21 cellular contexts compared by ENCODE assay signal in the genomic region with DNA sequence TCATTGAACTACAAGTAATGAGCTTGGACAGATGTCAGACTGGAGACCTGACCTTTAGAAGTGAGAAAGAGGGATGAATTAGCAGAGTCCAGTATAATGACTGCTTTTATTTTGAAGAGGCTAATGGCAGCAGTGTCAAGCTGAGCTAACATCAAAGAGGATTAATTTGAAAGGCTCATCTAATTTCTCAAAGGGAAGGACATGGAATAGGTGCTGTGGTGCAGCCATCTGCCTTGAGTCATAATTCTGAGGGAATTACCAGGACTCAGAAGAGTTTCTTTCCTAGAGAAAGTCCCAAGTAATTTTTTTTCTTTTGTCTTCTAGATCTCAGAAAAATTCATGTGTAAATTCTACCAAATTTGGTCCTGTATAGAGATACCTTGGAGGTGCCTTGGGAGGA. TPM values are rescaled to one million over a fixed set of nuclear protein-coding genes. Genes with fewer than 3 reads are reported as not detected.
DNase-seq lines count a peak whose midpoint lies in the region; ATAC-seq, FAIRE-seq and TF ChIP-seq lines count a peak whose summit lies in the region.
"Had no signal": no experiment of that assay in that cellular context is flagged by ENCODE, and none has a peak within 500 bp of the region (broad histone marks: within the 10 kb centered on the region; RNA-seq: fewer than 3 reads in every experiment).

No MANE protein-coding gene starts in this region.

- H3K9ac ChIP-seq in K562 (ENCODE audit: insufficient read depth in 1 of 2, low read depth in 2 of 2, low read length in 2 of 2), result no peak overlapping the region

- H3K9me1 ChIP-seq in K562 (ENCODE audit: control insufficient read depth, insufficient read depth, low read length), result no peaks in the 10 kb centered on the region

- intact Hi-C loops in K562 (cut with micrococcal nuclease), result loop anchor here (10.0 kb wide), 2 partner anchors 396 to 484 kb away; no protein-coding TSS in a partner anchor

- H3K9me3 ChIP-seq in K562 (replicated peaks; ENCODE audit: control insufficient read depth, insufficient read depth, low read depth, low read length), result no peaks in the 10 kb centered on the region
- H3K9me3 ChIP-seq: HAP-1, MG63, SJSA1 had no signal

- H3K27ac ChIP-seq in K562 (ENCODE audit: extremely low read depth, low read depth, low read length), result no peak overlapping the region
- H3K27ac ChIP-seq: SJSA1 had no signal

- TF ChIP-seq EP300 in K562 (IDR thresholded peaks at IDR 0.05; ENCODE audit: low read length), result no peak

- no peaks in the 10 kb centered on the region for H3K79me2 ChIP-seq in K562 (ENCODE audit: control insufficient read depth, insufficient read depth, low read length)

- no peak overlapping the region for H3K4me3 ChIP-seq in K562
- H3K4me3 ChIP-seq: HAP-1, MG63, SJSA1 had no signal

- FAIRE-seq in K562 (lab: Jason Lieb, UNC) (no peak), urothelium cell line (lab: Jason Lieb, UNC) (no peak)
- FAIRE-seq: G401.6 had no signal

- TF ChIP-seq RAD21 in K562 (CRISPR knock-in tag; conservative IDR thresholded peaks at IDR 0.05 in 1 of 2, IDR thresholded peaks at IDR 0.05 in 1 of 2), result no peak

- no peak overlapping the region for H3K4me2 ChIP-seq in K562 (ENCODE audit: insufficient read depth, low read length)

- POLR2A ChIA-PET in K562 (lab: Yijun Ruan, JAX), result interaction anchor here (1.2 kb wide), 1 partner anchor 13 kb away, joined by 4 read pairs; no protein-coding TSS in a partner anchor

- CTCF ChIA-PET in K562 (lab: Yijun Ruan, JAX; ENCODE audit: low intra/inter-chr PET ratio), result no interaction called here

- no peaks in the 10 kb centered on the region; a peak in 1 of 5 replicates for H3K27me3 ChIP-seq in K562 (ENCODE audit: control insufficient read depth in 2 of 2, insufficient read depth in 2 of 2, low read length in 2 of 2)
- H3K27me3 ChIP-seq: SJSA1 had no signal

- in situ Hi-C loops in K562 (cut with MboI), result no loop called here

- H3K36me3 ChIP-seq in K562 (ENCODE audit: control insufficient read depth, insufficient read depth, low read length), result no peaks in the 10 kb centered on the region
- H3K36me3 ChIP-seq: HAP-1, MG63, SJSA1 had no signal

- no TSS peak for BruUV-seq in K562 (replicated peaks; lab: Mats Ljungman, UMichigan)

- no peak overlapping the region for H2AFZ ChIP-seq in K562 (ENCODE audit: low read depth, low read length)

- no peaks in the 10 kb centered on the region for H4K20me1 ChIP-seq in K562 (replicated peaks; ENCODE audit: control insufficient read depth, insufficient read depth, low read length)

- peak; percentile 65 for DNase-seq in NCI-H748 (lab: John Stamatoyannopoulos, UW; ENCODE audit: unreplicated experiment)
- DNase-seq in NCI-H748 treated with DMSO at 0.1 percent for 48 hours (lab: John Stamatoyannopoulos, UW), result no peak
- DNase-seq in NCI-H774 (lab: John Stamatoyannopoulos, UW), result peak; percentile 2
- no peak for DNase-seq in K562 (ENCODE audit: extremely low read depth in 1 of 4, low spot score in 3 of 4)
- DNase-seq in urothelium cell line (ENCODE audit: low spot score), result no peak
- no peak for DNase-seq in stimulated activated CD4-positive, alpha-beta T cell treated with anti-CD3 and anti-CD28 coated beads, Interleukin-4, amount 100 ng/mL, for 1 hour
- DNase-seq: 8988T, Kasumi-1, MG63, NCI-H1048, NCI-H1694 treated with DMSO at 0.1 percent for 48 hours, NCI-H2107, NCI-H526 had no signal

- H3K4me1 ChIP-seq in K562 (replicated peaks in 1 of 2; ENCODE audit: control insufficient read depth in 2 of 2, insufficient read depth in 2 of 2, low read length in 2 of 2), result peaks cover 0 to 11% of the 10 kb centered on the region in 2 experiments; a peak in 2 of 5 replicates
- H3K4me1 ChIP-seq: SJSA1 had no signal

- no peak for TF ChIP-seq POLR2A in K562 (conservative IDR thresholded peaks at IDR 0.05)

- ATAC-seq in K562, result no peak
- no peak for ATAC-seq in HG03045 (IDR thresholded peaks at IDR 0.05; ENCODE audit: unreplicated experiment)
- ATAC-seq in GM18861 (IDR thresholded peaks at IDR 0.05; ENCODE audit: unreplicated experiment), result no peak

- no peak for TF ChIP-seq CTCF in K562 (IDR thresholded peaks at IDR 0.05 in 2 of 3, conservative IDR thresholded peaks at IDR 0.05 in 1 of 3; ENCODE audit: insufficient read depth in 2 of 3, low read depth in 1 of 3, low read length in 3 of 3)

TF ChIP-seq in K562, 482 proteins besides CTCF, POLR2A, EP300 and RAD21:
- 0 out of 2 replicates have a peak, but pooled peaks have one; percentile 65 for TF ChIP-seq MYNN (IDR thresholded peaks at IDR 0.05)
- TF ChIP-seq MYNN (CRISPR knock-in tag; IDR thresholded peaks at IDR 0.05), result no peak
- TF ChIP-seq, protein P1, sequence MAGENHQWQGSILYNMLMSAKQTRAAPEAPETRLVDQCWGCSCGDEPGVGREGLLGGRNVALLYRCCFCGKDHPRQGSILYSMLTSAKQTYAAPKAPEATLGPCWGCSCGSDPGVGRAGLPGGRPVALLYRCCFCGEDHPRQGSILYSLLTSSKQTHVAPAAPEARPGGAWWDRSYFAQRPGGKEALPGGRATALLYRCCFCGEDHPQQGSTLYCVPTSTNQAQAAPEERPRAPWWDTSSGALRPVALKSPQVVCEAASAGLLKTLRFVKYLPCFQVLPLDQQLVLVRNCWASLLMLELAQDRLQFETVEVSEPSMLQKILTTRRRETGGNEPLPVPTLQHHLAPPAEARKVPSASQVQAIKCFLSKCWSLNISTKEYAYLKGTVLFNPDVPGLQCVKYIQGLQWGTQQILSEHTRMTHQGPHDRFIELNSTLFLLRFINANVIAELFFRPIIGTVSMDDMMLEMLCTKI (IDR thresholded peaks at IDR 0.05; ENCODE audit: partially characterized antibody), result no peak
TF ChIP-seq in K562: peak in this region for 1.

RNA-seq across cellular contexts. Expression of a gene that starts 57.7 kb away (rescaled TPM):
- total RNA-seq in K562 (2011; cell fraction: chromatin; rRNA removed; ENCODE audit: low replicate concordance), result not detected in 2 replicates
- not detected in 2 replicates for total RNA-seq in K562 (2011; cell fraction: nucleolus; rRNA removed)
- not detected in 2 replicates for total RNA-seq in K562 (2011; cell fraction: nucleoplasm; rRNA removed)
- 0.09 TPM in 1 of 2 replicates, not detected in the other for total RNA-seq in K562 (2014; rRNA removed)
- total RNA-seq in K562 (2014; rRNA removed; fragmentation: Illumina TruSeq; extraction: Trizol), result 0.25 and 0.70 TPM in 2 replicates
- total RNA-seq in K562 (2015; rRNA removed; fragmentation: Illumina TruSeq; extraction: Trizol), result 0.19 TPM in 1 of 2 replicates, not detected in the other
- total RNA-seq in K562 (2021), result 0.36 TPM in 1 of 2 replicates, not detected in the other
- 0.12 and 0.38 TPM in 2 replicates for polyA plus RNA-seq in K562 (2011; rRNA removed)
- 0.28 TPM in 1 of 2 replicates, not detected in the other for polyA plus RNA-seq in K562 (2011; cell fraction: cytosol; rRNA removed)
- not detected in 2 replicates for polyA plus RNA-seq in K562 (2011; cell fraction: nucleus; rRNA removed)
- 0.60 and 1.2 TPM in 2 replicates for polyA plus RNA-seq in K562 (2012)
- 0.29 and 0.64 TPM in 2 replicates for polyA plus RNA-seq in K562 (2014; fragmentation: Illumina TruSeq; extraction: Trizol)
- polyA plus RNA-seq in K562 (2014; fragmentation: Nextera tagmentation; extraction: Ambion mirVana), result under 1 TPM; 0.08 to 0.20 TPM
- 0.20 and 0.52 TPM in 2 replicates for polyA plus RNA-seq in K562 (2014; rRNA removed)
- not detected in 2 replicates for polyA minus RNA-seq in K562 (2011; rRNA and poly(A)+ RNA removed)
- polyA minus RNA-seq in K562 (2011; cell fraction: cytosol; rRNA and poly(A)+ RNA removed), result not detected in 2 replicates
- not detected in 2 replicates for polyA minus RNA-seq in K562 (2011; cell fraction: nucleus; rRNA and poly(A)+ RNA removed)
- total RNA-seq: SJSA1 had no signal
- polyA plus RNA-seq: AG04450, CD14-positive monocyte, IgD-negative memory B cell had no signal

Comparison
In these comparisons a context has a peak if more than half of its experiments do, and no peak if none do; other contexts are left out.
1. DNase-seq: peak in NCI-H748 (single experiment) and NCI-H774 (single experiment); none in NCI-H748 treated with DMSO at 0.1 percent for 48 hours (single experiment), K562 (0 of 4), urothelium cell line (single experiment) and stimulated activated CD4-positive, alpha-beta T cell treated with anti-CD3 and anti-CD28 coated beads, Interleukin-4, amount 100 ng/mL, for 1 hour (single experiment).